In the genomic region with DNA sequence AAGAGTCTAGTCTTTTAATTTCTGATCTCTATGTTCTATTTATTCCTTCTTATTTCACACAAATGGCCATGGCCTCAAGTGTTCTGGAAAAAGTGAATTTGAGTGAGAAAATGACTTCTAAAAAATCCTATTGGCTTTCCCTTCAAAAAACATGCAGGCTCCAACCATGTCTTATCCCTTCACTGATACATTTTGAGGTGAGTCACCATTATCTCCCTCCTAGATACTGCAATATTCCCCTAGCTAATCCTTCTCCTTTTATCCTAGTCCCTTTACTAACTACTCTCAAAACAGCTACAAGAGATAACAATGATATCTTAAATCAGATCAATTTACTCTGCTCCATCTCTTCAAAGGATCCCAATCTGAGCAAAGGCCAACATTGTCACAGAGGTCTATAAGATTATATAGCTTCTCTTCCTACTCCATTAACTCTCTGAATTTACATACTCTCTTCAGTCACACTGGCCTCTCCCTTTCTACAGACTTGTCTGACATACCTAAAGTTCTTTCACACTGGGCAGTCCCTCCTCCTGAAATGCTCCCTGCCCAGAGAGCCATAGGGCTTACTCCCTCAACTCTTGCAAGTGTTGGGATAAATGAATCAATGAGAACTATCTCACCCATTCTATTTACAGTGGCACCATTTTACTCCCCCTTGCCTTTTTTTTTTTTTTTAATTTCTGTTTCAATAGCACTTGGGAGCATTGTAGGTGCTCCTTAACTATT, we compare ENCODE assay signal across 15 cellular contexts.
A peak's percentile ranks its signal among the peaks of the same experiment; 100 is the strongest.
DNase-seq lines count a peak whose midpoint lies in the region; ATAC-seq and TF ChIP-seq lines count a peak whose summit lies in the region.
"Had no signal": no experiment of that assay in that cellular context is flagged by ENCODE, and none has a peak within 500 bp of the region (broad histone marks: within the 10 kb centered on the region; RNA-seq: fewer than 3 reads in every experiment).

No MANE protein-coding gene starts in this region.

- no peak overlapping the region for H2BK12ac ChIP-seq in mesenchymal stem cell (ENCODE audit: low read length in 2 of 2)

- ATAC-seq in foreskin keratinocyte (peak; percentile 41), Right ventricle myocardium inferior (no peak)
- ATAC-seq in activated T-cell treated with anti-CD3 and anti-CD28 coated beads, Interleukin-2, amount 50 U/mL, for 4 hours: no peak
- ATAC-seq: HCT116 had no signal

- TF ChIP-seq POLR2A in suprapubic skin (IDR thresholded peaks at IDR 0.05): no peak

- H3K9me3 Mint-ChIP-seq in activated T-cell treated with anti-CD3 and anti-CD28 coated beads, Interleukin-2, amount 50 U/mL, for 4 hours: no peaks in the 10 kb centered on the region

- intact Hi-C loops in Right ventricle myocardium inferior (cut with DNase I): no loop called here

- H3K4me2 ChIP-seq in mesendoderm (ENCODE audit: low read length) (no peak overlapping the region), mesenchymal stem cell (ENCODE audit: low read length, poor library complexity, severe bottlenecking) (no peak overlapping the region)
- H3K4me2 ChIP-seq: BLaER1 had no signal

- H4K91ac ChIP-seq in mesenchymal stem cell (ENCODE audit: low read length): no peak overlapping the region

- H2AK5ac ChIP-seq in mesendoderm (ENCODE audit: low read length): no peak overlapping the region
- no peak overlapping the region for H2AK5ac ChIP-seq in mesenchymal stem cell (ENCODE audit: low read length, severe bottlenecking)

- H3K4ac ChIP-seq in mesendoderm (ENCODE audit: low read depth, low read length): no peak overlapping the region
- H3K4ac ChIP-seq in mesenchymal stem cell (ENCODE audit: low read depth in 1 of 2, low read length in 2 of 2): no peak overlapping the region

- no peaks in the 10 kb centered on the region for H3K4me1 Mint-ChIP-seq in activated T-cell treated with anti-CD3 and anti-CD28 coated beads, Interleukin-2, amount 50 U/mL, for 4 hours (ENCODE audit: low read depth)
- H3K4me1 Mint-ChIP-seq: CD8-positive, alpha-beta memory T cell had no signal

- H3K23ac ChIP-seq in mesendoderm (ENCODE audit: low read length) (no peak overlapping the region), mesenchymal stem cell (ENCODE audit: low read length in 2 of 2) (no peak overlapping the region)

- no peak for TF ChIP-seq EP300 in suprapubic skin (IDR thresholded peaks at IDR 0.05)

- H4K8ac ChIP-seq in mesendoderm (ENCODE audit: low read depth, low read length) (no peak overlapping the region), mesenchymal stem cell (ENCODE audit: low read length) (no peak overlapping the region)

- H3K27ac ChIP-seq in foreskin keratinocyte (no peak overlapping the region), mesendoderm (ENCODE audit: low read depth, low read length) (no peak overlapping the region), mesenchymal stem cell (ENCODE audit: low read length, poor library complexity, severe bottlenecking) (no peak overlapping the region), suprapubic skin (no peak overlapping the region)
- H3K27ac ChIP-seq: BLaER1, GM23248 had no signal

- H3K36me3 ChIP-seq in mesendoderm (ENCODE audit: control insufficient read depth, insufficient read depth, low read length): no peaks in the 10 kb centered on the region
- no peaks in the 10 kb centered on the region for H3K36me3 ChIP-seq in mesenchymal stem cell (ENCODE audit: control insufficient read depth in 1 of 2, insufficient read depth in 2 of 2, low read depth in 1 of 2, low read length in 2 of 2)
- H3K36me3 ChIP-seq in suprapubic skin: no peaks in the 10 kb centered on the region
- H3K36me3 ChIP-seq: BLaER1 had no signal

- no peak overlapping the region for H3K4me3 Mint-ChIP-seq in activated T-cell treated with anti-CD3 and anti-CD28 coated beads, Interleukin-2, amount 50 U/mL, for 4 hours
- H3K4me3 Mint-ChIP-seq: CD8-positive, alpha-beta memory T cell had no signal

- H3K9ac ChIP-seq in mesendoderm (ENCODE audit: low read length) (no peak overlapping the region), mesenchymal stem cell (ENCODE audit: low read length) (no peak overlapping the region)
- H3K9ac ChIP-seq: BLaER1, GM23248 had no signal

- H3K79me1 ChIP-seq in mesendoderm (ENCODE audit: low read length): no peaks in the 10 kb centered on the region
- H3K79me1 ChIP-seq in mesenchymal stem cell (replicated peaks; ENCODE audit: low read length, poor library complexity, severe bottlenecking): no peaks in the 10 kb centered on the region

- H3K9me3 ChIP-seq in mesenchymal stem cell (ENCODE audit: control insufficient read depth, low read length) (peaks cover under 1% of the 10 kb centered on the region), suprapubic skin (no peaks in the 10 kb centered on the region)
- H3K9me3 ChIP-seq: BLaER1 had no signal

- H2AFZ ChIP-seq in mesenchymal stem cell (ENCODE audit: low read depth, low read length): no peak overlapping the region
- H2AFZ ChIP-seq: GM23248 had no signal

- no peak overlapping the region for H3K18ac ChIP-seq in mesendoderm (ENCODE audit: low read length)
- H3K18ac ChIP-seq in mesenchymal stem cell (ENCODE audit: low read depth in 1 of 2, low read length in 2 of 2): no peak overlapping the region

- H3K4me1 ChIP-seq in foreskin keratinocyte: no peaks in the 10 kb centered on the region
- H3K4me1 ChIP-seq in mesendoderm (ENCODE audit: control insufficient read depth, low read depth, low read length): no peaks in the 10 kb centered on the region
- H3K4me1 ChIP-seq in mesenchymal stem cell (ENCODE audit: control insufficient read depth, insufficient read depth, low read depth, low read length): no peaks in the 10 kb centered on the region
- no peaks in the 10 kb centered on the region for H3K4me1 ChIP-seq in suprapubic skin
- H3K4me1 ChIP-seq: BLaER1 had no signal

- DNase-seq in EH (ENCODE audit: low read depth) (peak; percentile 12), amniotic epithelial cell (ENCODE audit: low read depth) (peak; percentile 41), foreskin keratinocyte (no peak), mesendoderm (peak; percentile 89), mesenchymal stem cell (no peak), suprapubic skin (ENCODE audit: low spot score in 2 of 2) (no peak), Right ventricle myocardium inferior (ENCODE audit: missing footprints) (no peak)
- no peak for DNase-seq in activated T-cell treated with anti-CD3 and anti-CD28 coated beads, Interleukin-2, amount 50 U/mL, for 4 hours
- DNase-seq: 8988T; AML-193; CD8-positive, alpha-beta memory T cell; DMS53; GM23248 had no signal

- H3K79me2 ChIP-seq in mesendoderm (ENCODE audit: control insufficient read depth, insufficient read depth, low read length): no peaks in the 10 kb centered on the region

- no peaks in the 10 kb centered on the region for H3K27me3 ChIP-seq in foreskin keratinocyte
- no peaks in the 10 kb centered on the region for H3K27me3 ChIP-seq in mesendoderm (ENCODE audit: insufficient read depth, low read length, poor library complexity)
- no peaks in the 10 kb centered on the region for H3K27me3 ChIP-seq in mesenchymal stem cell (ENCODE audit: control insufficient read depth in 1 of 2, insufficient read depth in 1 of 2, low read length in 2 of 2)
- H3K27me3 ChIP-seq in suprapubic skin: no peaks in the 10 kb centered on the region
- H3K27me3 ChIP-seq: BLaER1 had no signal

- H2BK120ac ChIP-seq in mesendoderm (ENCODE audit: low read depth, low read length) (no peak overlapping the region), mesenchymal stem cell (ENCODE audit: low read depth, low read length) (no peak overlapping the region)

- H3K36me3 Mint-ChIP-seq in activated T-cell treated with anti-CD3 and anti-CD28 coated beads, Interleukin-2, amount 50 U/mL, for 4 hours (ENCODE audit: insufficient read depth): no peaks in the 10 kb centered on the region
- H3K36me3 Mint-ChIP-seq: CD8-positive, alpha-beta memory T cell had no signal

- H4K5ac ChIP-seq in mesendoderm (ENCODE audit: low read length): no peak overlapping the region

- TF ChIP-seq CTCF in foreskin keratinocyte (conservative IDR thresholded peaks at IDR 0.05) (no peak), suprapubic skin (IDR thresholded peaks at IDR 0.05) (no peak)

- no peaks in the 10 kb centered on the region for H3K27me3 Mint-ChIP-seq in activated T-cell treated with anti-CD3 and anti-CD28 coated beads, Interleukin-2, amount 50 U/mL, for 4 hours (ENCODE audit: low read depth)
- H3K27me3 Mint-ChIP-seq: CD8-positive, alpha-beta memory T cell had no signal

- no peak overlapping the region for H3K14ac ChIP-seq in mesenchymal stem cell (ENCODE audit: low read length in 2 of 2)

- H2BK5ac ChIP-seq in mesendoderm (ENCODE audit: low read length): no peak overlapping the region
- H2BK5ac ChIP-seq in mesenchymal stem cell (ENCODE audit: low read depth, low read length, poor library complexity, severe bottlenecking): no peak overlapping the region

- H3K4me3 ChIP-seq in mesendoderm (ENCODE audit: low read length): no peak overlapping the region
- H3K4me3 ChIP-seq in mesenchymal stem cell (ENCODE audit: insufficient read depth in 1 of 2, low read depth in 1 of 2, low read length in 2 of 2): no peak overlapping the region
- H3K4me3 ChIP-seq in suprapubic skin: no peak overlapping the region
- H3K4me3 ChIP-seq: BLaER1, GM23248 had no signal

- H3K56ac ChIP-seq in mesendoderm (ENCODE audit: low read length): no peak overlapping the region

- no peak overlapping the region for H2BK15ac ChIP-seq in mesendoderm (replicated peaks; ENCODE audit: low read depth)
- H2BK15ac ChIP-seq in mesenchymal stem cell (ENCODE audit: low read depth, poor library complexity, severe bottlenecking): no peak overlapping the region

Comparison
In these comparisons a context has a peak if more than half of its experiments do, and no peak if none do; other contexts are left out.
1. DNase-seq: peak in EH (single experiment), amniotic epithelial cell (single experiment) and mesendoderm (single experiment); none in foreskin keratinocyte (0 of 2), mesenchymal stem cell (single experiment), suprapubic skin (0 of 2), Right ventricle myocardium inferior (single experiment) and activated T-cell treated with anti-CD3 and anti-CD28 coated beads, Interleukin-2, amount 50 U/mL, for 4 hours (single experiment).